Comparison of ENCODE assay signal across 17 cellular contexts in genomic region chr18:74152906-74153305, GRCh38. TPM values are rescaled to one million over a fixed set of nuclear protein-coding genes. Genes with fewer than 3 reads are reported as not detected.
DNase-seq lines count a peak whose midpoint lies in the region; ATAC-seq and TF ChIP-seq lines count a peak whose summit lies in the region.
"Had no signal": no experiment of that assay in that cellular context is flagged by ENCODE, and none has a peak within 500 bp of the region (broad histone marks: within the 10 kb centered on the region; RNA-seq: fewer than 3 reads in every experiment).

No MANE protein-coding gene starts in this region.

- TF ChIP-seq CTCF in HCT116 (IDR thresholded peaks at IDR 0.05 in 2 of 3, conservative IDR thresholded peaks at IDR 0.05 in 1 of 3; ENCODE audit: borderline replicate concordance in 1 of 3, insufficient read depth in 1 of 3, low read depth in 2 of 3, low read length in 2 of 3), result peak in 2 of 3 experiments; percentile 25 to 39; a peak in 3 of 6 replicates
- TF ChIP-seq CTCF in foreskin keratinocyte (conservative IDR thresholded peaks at IDR 0.05), result peak; percentile 46
- no peak for TF ChIP-seq CTCF in A673 (conservative IDR thresholded peaks at IDR 0.05; ENCODE audit: low read depth, low read length)

- no peak for TF ChIP-seq RAD21 in HCT116 (IDR thresholded peaks at IDR 0.05; ENCODE audit: low read depth)

- H3K27me3 ChIP-seq in HCT116 (ENCODE audit: insufficient read depth, low read length) (no peaks in the 10 kb centered on the region), foreskin keratinocyte (no peaks in the 10 kb centered on the region), A673 (replicated peaks; ENCODE audit: insufficient read depth, low read depth, low read length, poor library complexity) (no peaks in the 10 kb centered on the region)

- H4K20me1 ChIP-seq in HCT116 (ENCODE audit: insufficient read depth), result peaks cover 5% of the 10 kb centered on the region; the same call in 1 of the 2 replicates

- no peaks in the 10 kb centered on the region for H3K9me3 Mint-ChIP-seq in activated CD4-positive, alpha-beta T cell treated with anti-CD3 and anti-CD28 coated beads for 36 hours (ENCODE audit: low read depth)
- no peaks in the 10 kb centered on the region for H3K9me3 Mint-ChIP-seq in activated T-helper 17 cell treated with anti-CD3 and anti-CD28 coated beads, Interleukin-2, amount 50 U/mL, for 72 hours
- H3K9me3 Mint-ChIP-seq: natural killer cell had no signal

- H3K4me2 ChIP-seq in HCT116 (ENCODE audit: low read length), result no peak overlapping the region
- H3K4me2 ChIP-seq: A549, KMS-11 had no signal

- peaks cover 4 to 11% of the 10 kb centered on the region in 2 experiments; a peak in 3 of 4 replicates for H3K4me1 ChIP-seq in HCT116 (ENCODE audit: control insufficient read depth in 1 of 2, insufficient read depth in 2 of 2, low read length in 2 of 2)
- peaks cover 10% of the 10 kb centered on the region for H3K4me1 ChIP-seq in foreskin keratinocyte
- H3K4me1 ChIP-seq in A673 (ENCODE audit: insufficient read depth, low read length, poor library complexity, severe bottlenecking), result peaks cover 10% of the 10 kb centered on the region

- no peak overlapping the region for H2AFZ ChIP-seq in HCT116 (ENCODE audit: low read depth, low read length, poor library complexity, severe bottlenecking)

- H3K9me3 ChIP-seq in HCT116 (ENCODE audit: control insufficient read depth in 1 of 2, insufficient read depth in 1 of 2, low read depth in 1 of 2, low read length in 2 of 2), result no peaks in the 10 kb centered on the region
- H3K9me3 ChIP-seq in A673 (ENCODE audit: low read depth, low read length, poor library complexity, severe bottlenecking), result no peaks in the 10 kb centered on the region
- H3K9me3 ChIP-seq: A549 had no signal

- POLR2A ChIA-PET in activated CD4-positive, alpha-beta T cell treated with anti-CD3 and anti-CD28 coated beads for 36 hours (lab: Charles Lee), result no interaction called here
- POLR2A ChIA-PET in HCT116 (lab: Charles Lee), result no interaction called here
- POLR2A ChIA-PET in A673 (lab: Charles Lee; ENCODE audit: low non-redundant PET), result no interaction called here

- intact Hi-C loops in activated CD4-positive, alpha-beta T cell treated with anti-CD3 and anti-CD28 coated beads for 36 hours (cut with DNase I, micrococcal nuclease), result no loop called here
- intact Hi-C loops in HCT116 (cut with micrococcal nuclease), result no loop called here
- intact Hi-C loops in A673 (cut with micrococcal nuclease; ENCODE audit: unreplicated experiment), result no loop called here

- H3K9ac ChIP-seq in HCT116 (ENCODE audit: low read length), result no peak overlapping the region
- H3K9ac ChIP-seq: KMS-11 had no signal

- peaks cover 87% of the 10 kb centered on the region for H3K79me2 ChIP-seq in HCT116 (ENCODE audit: insufficient read depth, low read length)

- H3K36me3 Mint-ChIP-seq in activated CD4-positive, alpha-beta T cell treated with anti-CD3 and anti-CD28 coated beads for 36 hours (ENCODE audit: low read depth), result peaks cover 46% of the 10 kb centered on the region
- H3K36me3 Mint-ChIP-seq in activated T-helper 17 cell treated with anti-CD3 and anti-CD28 coated beads, Interleukin-2, amount 50 U/mL, for 72 hours (ENCODE audit: low read depth), result peaks cover 98% of the 10 kb centered on the region
- H3K36me3 Mint-ChIP-seq: natural killer cell had no signal

- peak; percentile 14 for DNase-seq in activated CD4-positive, alpha-beta T cell treated with anti-CD3 and anti-CD28 coated beads for 36 hours
- DNase-seq in activated CD4-positive, alpha-beta T cell treated with anti-CD3 and anti-CD28 coated beads for 48 hours, result no peak
- no peak for DNase-seq in HCT116 (ENCODE audit: low read depth, low spot score)
- DNase-seq in foreskin keratinocyte, result no peak
- DNase-seq in epidermal melanocyte (ENCODE audit: insufficient read length, low spot score), result no peak
- no peak for DNase-seq in A673 (ENCODE audit: low spot score)
- no peak for DNase-seq in cerebellar nuclear complex (lab: John Stamatoyannopoulos, UW)
- DNase-seq: natural killer cell, NCI-H187, NCI-H510A, substantia nigra, SW 1271 had no signal

- RAD21 ChIA-PET in HCT116 (lab: Charles Lee; ENCODE audit: low non-redundant PET in 1 of 2, low total read pairs in 2 of 2, uncharacterized antibody in 2 of 2, unreplicated experiment in 2 of 2), result no interaction called here

- peaks cover 16 to 23% of the 10 kb centered on the region in 2 experiments; a peak in 3 of 4 replicates for H3K36me3 ChIP-seq in HCT116 (ENCODE audit: control insufficient read depth in 1 of 2, insufficient read depth in 2 of 2, low read length in 2 of 2)
- H3K36me3 ChIP-seq in A673 (ENCODE audit: insufficient read depth, low read length, poor library complexity, severe bottlenecking), result peaks cover 29% of the 10 kb centered on the region

- BruUV-seq in HCT116 (replicated peaks; lab: Mats Ljungman, UMichigan) (no TSS peak), A673 (replicated peaks; lab: Mats Ljungman, UMichigan) (no TSS peak)

- H3K9me2 ChIP-seq in HCT116 (ENCODE audit: insufficient read depth), result no peaks in the 10 kb centered on the region

- ATAC-seq in activated CD4-positive, alpha-beta T cell treated with anti-CD3 and anti-CD28 coated beads for 36 hours, result no peak
- ATAC-seq in HCT116 (no peak), foreskin keratinocyte (no peak)
- no peak for ATAC-seq in activated T-helper 17 cell treated with anti-CD3 and anti-CD28 coated beads, Interleukin-2, amount 50 U/mL, for 72 hours (replicated peaks)
- ATAC-seq: A549, natural killer cell had no signal

- H3K4me3 ChIP-seq in HCT116 (replicated peaks in 1 of 2; ENCODE audit: low read depth in 1 of 2, low read length in 2 of 2) (no peak overlapping the region), A673 (ENCODE audit: low read depth, low read length, poor library complexity, severe bottlenecking) (no peak overlapping the region)
- H3K4me3 ChIP-seq: A549 had no signal

- peak overlapping the region; percentile 26 for H3K27ac Mint-ChIP-seq in activated CD4-positive, alpha-beta T cell treated with anti-CD3 and anti-CD28 coated beads for 36 hours
- no peak overlapping the region for H3K27ac Mint-ChIP-seq in activated T-helper 17 cell treated with anti-CD3 and anti-CD28 coated beads, Interleukin-2, amount 50 U/mL, for 72 hours
- H3K27ac Mint-ChIP-seq: natural killer cell had no signal

- CTCF ChIA-PET in activated CD4-positive, alpha-beta T cell treated with anti-CD3 and anti-CD28 coated beads for 36 hours (lab: Charles Lee), result interaction anchor here (0.6 to 3.0 kb wide), 6 partner anchors 8 to 190 kb away, joined by 3 to 11 read pairs (median 5); no protein-coding TSS in a partner anchor
- CTCF ChIA-PET in HCT116 (lab: Charles Lee), result no interaction called here
- CTCF ChIA-PET in A673 (lab: Charles Lee), result no interaction called here

- H3K4me1 Mint-ChIP-seq in activated CD4-positive, alpha-beta T cell treated with anti-CD3 and anti-CD28 coated beads for 36 hours, result peaks cover 46% of the 10 kb centered on the region
- H3K4me1 Mint-ChIP-seq in activated T-helper 17 cell treated with anti-CD3 and anti-CD28 coated beads, Interleukin-2, amount 50 U/mL, for 72 hours, result peaks cover 30% of the 10 kb centered on the region

- H3K27ac ChIP-seq in HCT116 (ENCODE audit: low read depth, low read length), result no peak overlapping the region
- no peak overlapping the region for H3K27ac ChIP-seq in foreskin keratinocyte
- H3K27ac ChIP-seq in A673 (ENCODE audit: low read depth, low read length, poor library complexity, severe bottlenecking), result no peak overlapping the region
- H3K27ac ChIP-seq: A549, KMS-11 had no signal

- no peaks in the 10 kb centered on the region for H3K27me3 Mint-ChIP-seq in activated CD4-positive, alpha-beta T cell treated with anti-CD3 and anti-CD28 coated beads for 36 hours
- H3K27me3 Mint-ChIP-seq in activated T-helper 17 cell treated with anti-CD3 and anti-CD28 coated beads, Interleukin-2, amount 50 U/mL, for 72 hours, result no peaks in the 10 kb centered on the region

- no peak for TF ChIP-seq POLR2A in HCT116 (IDR thresholded peaks at IDR 0.05; ENCODE audit: borderline replicate concordance, extremely low read depth, insufficient read depth, insufficient read length)

- no peak overlapping the region for H3K4me3 Mint-ChIP-seq in activated CD4-positive, alpha-beta T cell treated with anti-CD3 and anti-CD28 coated beads for 36 hours
- peak overlapping the region; percentile 38 for H3K4me3 Mint-ChIP-seq in activated T-helper 17 cell treated with anti-CD3 and anti-CD28 coated beads, Interleukin-2, amount 50 U/mL, for 72 hours
- H3K4me3 Mint-ChIP-seq: natural killer cell had no signal

TF ChIP-seq in HCT116, 20 proteins besides CTCF, POLR2A, EP300 and RAD21 (continues in another document):
- TF ChIP-seq FOSL1 (IDR thresholded peaks at IDR 0.05; ENCODE audit: low read depth) (no peak), ATF3 (IDR thresholded peaks at IDR 0.05) (no peak), ZNF274 (IDR thresholded peaks at IDR 0.05; ENCODE audit: low read depth, low read length) (no peak), SP1 (IDR thresholded peaks at IDR 0.05; ENCODE audit: low read depth) (no peak), TCF7L2 (IDR thresholded peaks at IDR 0.05; ENCODE audit: borderline replicate concordance, extremely low read depth, insufficient read depth, insufficient read length) (no peak), ZFX (IDR thresholded peaks at IDR 0.05) (no peak), MAX (IDR thresholded peaks at IDR 0.05) (no peak), JUND (IDR thresholded peaks at IDR 0.05) (no peak), SIN3A (IDR thresholded peaks at IDR 0.05; ENCODE audit: low read depth) (no peak)

RNA-seq across cellular contexts. Expression of gene TIMM21, which starts 4.6 kb away (rescaled TPM):
- 10 to 100 TPM; 36.9 to 52.8 TPM for total RNA-seq in activated CD4-positive, alpha-beta T cell treated with anti-CD3 and anti-CD28 coated beads for 36 hours
- 33.3 TPM for total RNA-seq in HCT116 (2021; ENCODE audit: unreplicated experiment)
- polyA plus RNA-seq in HCT116 (2012), result 22.1 and 26.6 TPM in 2 replicates
- 10 to 100 TPM; 60.7 to 70.9 TPM for total RNA-seq in activated T-helper 17 cell treated with anti-CD3 and anti-CD28 coated beads, Interleukin-2, amount 50 U/mL, for 72 hours
- 45.9 and 53.0 TPM in 2 replicates for total RNA-seq in foreskin keratinocyte
- 59.6 and 76.4 TPM in 2 replicates for polyA plus RNA-seq in foreskin keratinocyte
- 70.5 and 85.1 TPM in 2 replicates for total RNA-seq in A673 (2021)

RNA-seq across cellular contexts. Expression of gene FBXO15, which starts 5.3 kb away (rescaled TPM):
- total RNA-seq in activated CD4-positive, alpha-beta T cell treated with anti-CD3 and anti-CD28 coated beads for 36 hours, result 1 to 10 TPM; 1.4 to 1.6 TPM
- total RNA-seq in HCT116 (2021; ENCODE audit: unreplicated experiment) (1.1 TPM), foreskin keratinocyte (0.51 and 0.56 TPM in 2 replicates), A673 (2021) (2.4 and 2.5 TPM in 2 replicates)
- polyA plus RNA-seq in HCT116 (2012), result 0.25 and 0.46 TPM in 2 replicates
- 1 to 10 TPM in 1 of 2 donors, under 1 TPM in 1; 0.35 to 2.6 TPM for total RNA-seq in activated T-helper 17 cell treated with anti-CD3 and anti-CD28 coated beads, Interleukin-2, amount 50 U/mL, for 72 hours
- 0.28 and 0.64 TPM in 2 replicates for polyA plus RNA-seq in foreskin keratinocyte
- total RNA-seq: lower leg skin, pulmonary artery endothelial cell had no signal
